In the genomic region with DNA sequence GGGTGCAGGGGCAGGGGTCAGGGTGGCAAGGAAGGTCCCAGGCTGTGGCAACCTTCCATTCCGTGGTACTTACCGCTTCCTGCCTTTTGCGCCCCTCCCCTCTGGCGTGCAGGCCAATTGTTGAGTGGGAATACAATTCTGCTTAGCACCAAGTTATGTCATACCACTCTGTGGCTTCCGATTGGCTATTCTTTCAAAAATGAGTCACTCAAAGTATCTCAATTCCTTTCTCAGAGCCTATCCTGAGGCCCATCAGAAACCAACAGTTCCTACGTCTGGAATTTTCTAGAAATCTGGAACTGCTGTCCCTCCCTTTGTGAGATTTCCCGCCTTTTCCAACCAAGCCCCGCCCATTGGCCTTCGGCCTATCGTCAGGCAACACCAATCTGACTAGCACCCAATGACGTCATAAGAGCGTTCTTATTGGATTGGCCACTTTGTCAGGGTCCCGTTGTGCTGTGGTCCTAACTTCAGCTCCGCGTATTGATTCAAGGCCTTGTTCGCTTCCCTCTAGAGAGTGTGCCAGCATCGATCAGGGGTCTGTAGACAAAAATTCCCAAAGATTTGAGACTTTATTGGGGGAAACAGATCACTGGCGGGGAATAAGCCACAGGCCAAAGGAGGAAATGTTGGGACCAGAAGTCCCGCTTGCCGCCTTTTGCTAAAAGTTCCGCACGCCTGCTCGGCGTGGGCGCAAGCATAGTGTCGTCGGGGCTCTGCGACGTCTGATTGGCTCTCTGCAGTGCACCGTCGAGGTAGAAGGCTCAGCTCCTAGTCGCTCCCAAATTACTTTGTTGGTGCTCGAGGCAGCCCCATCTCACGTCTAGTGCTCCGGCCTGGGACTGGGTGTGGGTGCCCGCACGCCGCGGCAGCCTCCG, we compare ENCODE assay signal across 8 cellular contexts. TPM values are rescaled to one million over a fixed set of nuclear protein-coding genes. Genes with fewer than 3 reads are reported as not detected.
DNase-seq lines count a peak whose midpoint lies in the region; ATAC-seq, FAIRE-seq and TF ChIP-seq lines count a peak whose summit lies in the region.

No MANE protein-coding gene starts in this region.

- no peaks in the 10 kb centered on the region for H3K27me3 ChIP-seq in SJSA1 (replicated peaks)
- no peaks in the 10 kb centered on the region for H3K27me3 ChIP-seq in gastroesophageal sphincter
- H3K27me3 ChIP-seq in trophoblast cell (ENCODE audit: insufficient read depth, low read length), result no peaks in the 10 kb centered on the region

- peaks cover 13% of the 10 kb centered on the region for H3K4me1 Mint-ChIP-seq in type B pancreatic cell (ENCODE audit: unreplicated experiment)

- no peak overlapping the region for H3K18ac ChIP-seq in trophoblast cell (ENCODE audit: low read length)

- H3K9me3 ChIP-seq in SJSA1 (replicated peaks), result no peaks in the 10 kb centered on the region
- H3K9me3 ChIP-seq in gastroesophageal sphincter, result no peaks in the 10 kb centered on the region
- H3K9me3 ChIP-seq in trophoblast cell (ENCODE audit: insufficient read depth, low read depth, low read length), result no peaks in the 10 kb centered on the region

- no peak overlapping the region for H3K9ac ChIP-seq in trophoblast cell (ENCODE audit: low read length)

- TF ChIP-seq CTCF in gastroesophageal sphincter (IDR thresholded peaks at IDR 0.05), result no peak
- TF ChIP-seq CTCF in type B pancreatic cell (conservative IDR thresholded peaks at IDR 0.05), result no peak

- no peak for TF ChIP-seq EP300 in gastroesophageal sphincter (IDR thresholded peaks at IDR 0.05)

- no peak overlapping the region for H2AK5ac ChIP-seq in trophoblast cell (ENCODE audit: low read length)

- no peak overlapping the region for H4K12ac ChIP-seq in trophoblast cell (ENCODE audit: low read depth, low read length)

- H3K79me2 ChIP-seq in trophoblast cell (ENCODE audit: control insufficient read depth, insufficient read depth, low read length, poor library complexity), result no peaks in the 10 kb centered on the region

- no peak overlapping the region for H2AFZ ChIP-seq in trophoblast cell (ENCODE audit: insufficient read depth, low read length, poor library complexity)

- TF ChIP-seq POLR2A in gastroesophageal sphincter (IDR thresholded peaks at IDR 0.05), result no peak

- no peak overlapping the region for H2BK120ac ChIP-seq in trophoblast cell (ENCODE audit: insufficient read depth, low read length, poor library complexity)

- H3K4me3 ChIP-seq in SJSA1 (no peak overlapping the region), gastroesophageal sphincter (no peak overlapping the region), trophoblast cell (ENCODE audit: low read depth, low read length) (no peak overlapping the region)

- no peak overlapping the region for H3K23ac ChIP-seq in trophoblast cell (ENCODE audit: low read length)

- no peak overlapping the region for H2BK5ac ChIP-seq in trophoblast cell (ENCODE audit: low read depth, low read length, poor library complexity)

- H3K4me2 ChIP-seq in trophoblast cell (ENCODE audit: low read length), result no peak overlapping the region

- H4K91ac ChIP-seq in trophoblast cell (ENCODE audit: low read depth, low read length), result no peak overlapping the region

- peak overlapping the region; percentile 18 for H3K27ac Mint-ChIP-seq in type B pancreatic cell

- no peak overlapping the region for H4K8ac ChIP-seq in trophoblast cell (ENCODE audit: low read depth, low read length)

- H3K4me1 ChIP-seq in SJSA1 (replicated peaks) (peaks cover 19% of the 10 kb centered on the region), gastroesophageal sphincter (peaks cover 0 to 12% (median 0%) of the 10 kb centered on the region in 3 donors), trophoblast cell (ENCODE audit: control insufficient read depth in 1 of 2, insufficient read depth in 2 of 2, low read length in 2 of 2) (no peaks in the 10 kb centered on the region)

- H3K14ac ChIP-seq in trophoblast cell (ENCODE audit: low read length), result no peak overlapping the region

- no peak overlapping the region for H3K4ac ChIP-seq in trophoblast cell (ENCODE audit: low read depth, low read length)

- FAIRE-seq in HTR-8/SVneo (lab: Jason Lieb, UNC), result peak; percentile 86

- ATAC-seq in GM21360 (IDR thresholded peaks at IDR 0.05; ENCODE audit: unreplicated experiment), result peak; percentile 62
- peak; percentile 93 for ATAC-seq in gastroesophageal sphincter

- H3K27me3 Mint-ChIP-seq in type B pancreatic cell, result no peaks in the 10 kb centered on the region

- H3K36me3 Mint-ChIP-seq in type B pancreatic cell, result no peaks in the 10 kb centered on the region

- WGBS in gastroesophageal sphincter (ENCODE audit: low coverage in 1 of 2), 2 donors, result 16 to 51% methylated on average over 15 to 21 of the region's 40 CpGs
- no CpG with 5 or more reads among the region's 40 CpGs for WGBS in trophoblast cell (ENCODE audit: extremely low coverage, insufficient coverage, insufficient read length)

- no peak overlapping the region for H3K4me3 Mint-ChIP-seq in type B pancreatic cell

- H2BK12ac ChIP-seq in trophoblast cell (ENCODE audit: low read length), result no peak overlapping the region

- DNase-seq in COLO829 (ENCODE audit: low spot score) (peak; percentile 98), HTR-8/SVneo (ENCODE audit: insufficient read length, low spot score) (peak; percentile 88), SJSA1 (ENCODE audit: low read depth in 1 of 2, low spot score in 2 of 2) (peak; percentile 92 to 93), trophoblast cell (peak; percentile 63 to 78), type B pancreatic cell (ENCODE audit: extremely low spot score, unreplicated experiment) (no peak)
- DNase-seq in activated naive CD4-positive, alpha-beta T cell (lab: John Stamatoyannopoulos, UW), result peak; percentile 33 to 65 (median 54)

- H3K79me1 ChIP-seq in trophoblast cell (ENCODE audit: low read length), result no peaks in the 10 kb centered on the region

- H3K27ac ChIP-seq in SJSA1 (peak overlapping the region; percentile 46), gastroesophageal sphincter (peak overlapping the region in 3 of 4 donors; percentile 6 to 61 (median 54)), trophoblast cell (ENCODE audit: low read depth, low read length) (no peak overlapping the region)

- no peaks in the 10 kb centered on the region for H3K36me3 ChIP-seq in SJSA1
- no peaks in the 10 kb centered on the region for H3K36me3 ChIP-seq in gastroesophageal sphincter
- H3K36me3 ChIP-seq in trophoblast cell (ENCODE audit: control insufficient read depth in 1 of 2, insufficient read depth in 2 of 2, low read length in 2 of 2), result no peaks in the 10 kb centered on the region

- no peaks in the 10 kb centered on the region for H3K9me3 Mint-ChIP-seq in type B pancreatic cell

RNA-seq across cellular contexts. Expression of a gene that starts 11.7 kb away (rescaled TPM):
- not detected in 2 replicates for total RNA-seq in SJSA1 (2014; rRNA removed; shearing (Covaris generic))
- total RNA-seq in gastroesophageal sphincter (1 to 10 TPM in 2 of 4 donors, under 1 TPM in 1, not detected in 1; 0.78 to 2.3 (median 1.1) TPM), type B pancreatic cell (ENCODE audit: low replicate concordance) (0.86 and 1.2 TPM in 2 replicates)
- 0.11 and 0.19 TPM in 2 replicates for polyA plus RNA-seq in trophoblast cell (2013)

RNA-seq across cellular contexts. Expression of a gene that starts 15.1 kb away (rescaled TPM):
- total RNA-seq in SJSA1 (2014; rRNA removed; shearing (Covaris generic)), result not detected in 2 replicates
- total RNA-seq in gastroesophageal sphincter (10 to 100 TPM in 3 of 4 donors, 1 to 10 TPM in 1; 10.0 to 28.5 (median 12.5) TPM), type B pancreatic cell (ENCODE audit: low replicate concordance) (13.8 and 43.3 TPM in 2 replicates)
- polyA plus RNA-seq in trophoblast cell (2013), result 7.2 TPM in 2 replicates

RNA-seq across cellular contexts. Expression of a gene that starts 23.9 kb away (rescaled TPM):
- total RNA-seq in SJSA1 (2014; rRNA removed; shearing (Covaris generic)), result 2.2 and 2.7 TPM in 2 replicates
- 10 to 100 TPM in 2 of 4 donors, 1 to 10 TPM in 2; 2.9 to 16.8 (median 8.9) TPM for total RNA-seq in gastroesophageal sphincter
- polyA plus RNA-seq in trophoblast cell (2013), result 0.90 and 0.94 TPM in 2 replicates
- 24.5 and 31.5 TPM in 2 replicates for total RNA-seq in type B pancreatic cell (ENCODE audit: low replicate concordance)

RNA-seq across cellular contexts. Expression of a gene that starts 34.7 kb away (rescaled TPM):
- total RNA-seq in SJSA1 (2014; rRNA removed; shearing (Covaris generic)), result not detected in 2 replicates
- total RNA-seq in gastroesophageal sphincter (1 to 10 TPM in 1 of 4 donors, not detected in 3; 3.4 TPM), type B pancreatic cell (ENCODE audit: low replicate concordance) (9.0 and 13.3 TPM in 2 replicates)
- polyA plus RNA-seq in trophoblast cell (2013), result not detected in 2 replicates

RNA-seq across cellular contexts. Expression of a gene that starts 41.8 kb away (rescaled TPM):
- 7.1 and 8.8 TPM in 2 replicates for total RNA-seq in SJSA1 (2014; rRNA removed; shearing (Covaris generic))
- total RNA-seq in gastroesophageal sphincter, result 10 to 100 TPM in 3 of 4 donors, 1 to 10 TPM in 1; 7.2 to 17.9 (median 13.7) TPM
- polyA plus RNA-seq in trophoblast cell (2013), result 14.1 and 14.9 TPM in 2 replicates
- 44.0 and 47.1 TPM in 2 replicates for total RNA-seq in type B pancreatic cell (ENCODE audit: low replicate concordance)

Comparison
In these comparisons a context has a peak if more than half of its experiments do, and no peak if none do; other contexts are left out.
1. RNA of a gene that starts 15.1 kb away (total RNA-seq): 13.8 to 43.3 TPM in type B pancreatic cell and 10.0 to 28.5 TPM in gastroesophageal sphincter; not detected in SJSA1; every median in the first group is over 10 times any median in the second.